11 cellular contexts compared by ENCODE assay signal in the genomic region with DNA sequence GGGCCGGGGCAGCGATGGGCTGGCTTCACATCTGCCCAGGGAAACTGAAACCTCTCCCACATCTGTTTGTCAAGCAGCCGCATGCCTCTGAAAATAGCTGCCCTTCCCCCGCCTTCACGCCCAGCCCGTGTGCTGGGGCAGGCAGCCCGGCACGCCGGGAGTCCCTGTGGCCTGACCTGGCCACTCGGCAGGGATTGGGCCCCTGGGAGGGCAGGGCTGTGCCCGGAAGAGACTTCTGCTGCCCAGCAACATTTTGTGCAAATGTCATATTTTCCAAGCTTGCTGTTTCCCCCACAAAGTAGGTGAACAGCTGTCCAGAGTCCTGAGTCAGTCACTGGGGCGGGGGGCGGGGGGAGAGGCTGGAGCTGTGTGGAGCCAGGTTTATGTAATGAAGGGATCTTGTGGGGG. TPM values are rescaled to one million over a fixed set of nuclear protein-coding genes. Genes with fewer than 3 reads are reported as not detected.
DNase-seq lines count a peak whose midpoint lies in the region; ATAC-seq, FAIRE-seq and TF ChIP-seq lines count a peak whose summit lies in the region.
"Had no signal": no experiment of that assay in that cellular context is flagged by ENCODE, and none has a peak within 500 bp of the region (broad histone marks: within the 10 kb centered on the region; RNA-seq: fewer than 3 reads in every experiment).

No MANE protein-coding gene starts in this region.

- peaks cover 15% of the 10 kb centered on the region for H3K4me1 ChIP-seq in fibroblast of lung (ENCODE audit: control insufficient read depth, extremely low read depth, insufficient read depth, low read length)

- no peak overlapping the region for H3K9ac ChIP-seq in fibroblast of lung (ENCODE audit: insufficient read depth, low read length)

- no peaks in the 10 kb centered on the region for H3K9me3 Mint-ChIP-seq in nephron progenitor cell
- H3K9me3 Mint-ChIP-seq in activated naive CD4-positive, alpha-beta T cell treated with anti-CD3 and anti-CD28 coated beads, Interleukin-2, amount 10 ng/mL, durations not matched to agents 7 days and 5 days = no peaks in the 10 kb centered on the region
- H3K9me3 Mint-ChIP-seq: naive B cell; T-helper 1 cell treated with Interleukin-12 subunit alpha and Interleukin-12 subunit beta and Interleukin-4 antibody, amounts not matched to agents 30 μg/mL and 1 μg/mL, for 36 hours had no signal

- no peaks in the 10 kb centered on the region for H3K79me2 ChIP-seq in fibroblast of lung (ENCODE audit: control insufficient read depth, insufficient read depth, low read length)

- H4K20me1 ChIP-seq in fibroblast of lung (ENCODE audit: control insufficient read depth, extremely low read depth, insufficient read depth, low read length) = no peaks in the 10 kb centered on the region

- H3K4me1 Mint-ChIP-seq in nephron progenitor cell = peaks cover 63% of the 10 kb centered on the region
- no peaks in the 10 kb centered on the region for H3K4me1 Mint-ChIP-seq in activated naive CD4-positive, alpha-beta T cell treated with anti-CD3 and anti-CD28 coated beads, Interleukin-2, amount 10 ng/mL, durations not matched to agents 7 days and 5 days
- H3K4me1 Mint-ChIP-seq: naive B cell had no signal

- H3K4me3 ChIP-seq in fibroblast of lung (replicated peaks in 1 of 4; ENCODE audit: control extremely low read depth in 1 of 4, insufficient read depth in 1 of 4, low read depth in 3 of 4, low read length in 4 of 4) = peak overlapping the region in 3 of 4 experiments; percentile 17 to 31 (median 30)

- peaks cover 6% of the 10 kb centered on the region for H3K27me3 Mint-ChIP-seq in nephron progenitor cell (ENCODE audit: low read depth, poor library complexity)
- peaks cover 6% of the 10 kb centered on the region for H3K27me3 Mint-ChIP-seq in activated naive CD4-positive, alpha-beta T cell treated with anti-CD3 and anti-CD28 coated beads, Interleukin-2, amount 10 ng/mL, durations not matched to agents 7 days and 5 days

- H3K9me3 ChIP-seq in fibroblast of lung (ENCODE audit: control insufficient read depth, insufficient read depth, low read depth, low read length) = no peaks in the 10 kb centered on the region

- H3K27me3 ChIP-seq in fibroblast of lung (ENCODE audit: control insufficient read depth, insufficient read depth, low read length) = no peaks in the 10 kb centered on the region

- peak overlapping the region; percentile 79 for H3K4me2 ChIP-seq in fibroblast of lung (ENCODE audit: extremely low read depth, insufficient read depth, low read length)

- TF ChIP-seq POLR2A in GM12891 (IDR thresholded peaks at IDR 0.05; ENCODE audit: low read depth, low read length) = no peak

- H3K27ac ChIP-seq in fibroblast of lung (ENCODE audit: insufficient read depth, low read length) = no peak overlapping the region

- no peak overlapping the region for H2AFZ ChIP-seq in fibroblast of lung (ENCODE audit: low read length)

- TF ChIP-seq CTCF in fibroblast of lung (conservative IDR thresholded peaks at IDR 0.05 in 1 of 2, IDR thresholded peaks at IDR 0.05 in 1 of 2; ENCODE audit: low read depth in 1 of 2, low read length in 2 of 2) (no peak), nephron progenitor cell (IDR thresholded peaks at IDR 0.05) (no peak)

- peaks cover 9% of the 10 kb centered on the region for H3K36me3 Mint-ChIP-seq in nephron progenitor cell (ENCODE audit: low read depth)
- no peaks in the 10 kb centered on the region for H3K36me3 Mint-ChIP-seq in activated naive CD4-positive, alpha-beta T cell treated with anti-CD3 and anti-CD28 coated beads, Interleukin-2, amount 10 ng/mL, durations not matched to agents 7 days and 5 days
- H3K36me3 Mint-ChIP-seq: naive B cell had no signal

- DNase-seq in AG20443 (ENCODE audit: low spot score) (peak; percentile 79), NCI-H69 (lab: John Stamatoyannopoulos, UW) (peak; percentile 14), fibroblast of lung (ENCODE audit: low read depth in 2 of 2) (peak; percentile 69 to 78), nephron progenitor cell (peak; percentile 62), NCI-H1930 (lab: John Stamatoyannopoulos, UW) (no peak), GM12891 (ENCODE audit: insufficient read length, low spot score) (no peak)
- DNase-seq in activated naive CD4-positive, alpha-beta T cell treated with anti-CD3 and anti-CD28 coated beads, Interleukin-2, amount 10 ng/mL, durations not matched to agents 7 days and 5 days = no peak
- DNase-seq: DND-41, naive B cell had no signal

- ATAC-seq in HG02571 (IDR thresholded peaks at IDR 0.05; ENCODE audit: unreplicated experiment) = no peak

- FAIRE-seq in GM12891 (lab: Jason Lieb, UNC) = no peak

- CTCF ChIA-PET in activated naive CD4-positive, alpha-beta T cell treated with anti-CD3 and anti-CD28 coated beads, Interleukin-2, amount 10 ng/mL, durations not matched to agents 7 days and 5 days (lab: Charles Lee) = interaction anchor here (0.8 to 0.9 kb wide), 2 partner anchors 127 to 129 kb away, joined by 3 read pairs; no protein-coding TSS in a partner anchor

- H3K27ac Mint-ChIP-seq in nephron progenitor cell = no peak overlapping the region
- H3K27ac Mint-ChIP-seq in activated naive CD4-positive, alpha-beta T cell treated with anti-CD3 and anti-CD28 coated beads, Interleukin-2, amount 10 ng/mL, durations not matched to agents 7 days and 5 days = no peak overlapping the region
- H3K27ac Mint-ChIP-seq: naive B cell; T-helper 1 cell treated with Interleukin-12 subunit alpha and Interleukin-12 subunit beta and Interleukin-4 antibody, amounts not matched to agents 30 μg/mL and 1 μg/mL, for 36 hours had no signal

- no peak overlapping the region for H3K4me3 Mint-ChIP-seq in nephron progenitor cell
- no peak overlapping the region for H3K4me3 Mint-ChIP-seq in activated naive CD4-positive, alpha-beta T cell treated with anti-CD3 and anti-CD28 coated beads, Interleukin-2, amount 10 ng/mL, durations not matched to agents 7 days and 5 days
- H3K4me3 Mint-ChIP-seq: naive B cell; T-helper 1 cell treated with Interleukin-12 subunit alpha and Interleukin-12 subunit beta and Interleukin-4 antibody, amounts not matched to agents 30 μg/mL and 1 μg/mL, for 36 hours had no signal

- no peaks in the 10 kb centered on the region for H3K36me3 ChIP-seq in fibroblast of lung (ENCODE audit: control insufficient read depth, insufficient read depth, low read length)

TF ChIP-seq in GM12891, 5 proteins besides CTCF, POLR2A, EP300 and RAD21:
- TF ChIP-seq TAF1 (IDR thresholded peaks at IDR 0.05; ENCODE audit: low read depth, low read length) = no peak
- no peak for TF ChIP-seq PAX5 (IDR thresholded peaks at IDR 0.05; ENCODE audit: insufficient read depth, low read length, severe bottlenecking)
- no peak for TF ChIP-seq POU2F2 (IDR thresholded peaks at IDR 0.05; ENCODE audit: low read depth, low read length)
- no peak for TF ChIP-seq POLR2AphosphoS5 (IDR thresholded peaks at IDR 0.05; ENCODE audit: low read depth, low read length)
- no peak for TF ChIP-seq SPI1 (IDR thresholded peaks at IDR 0.05; ENCODE audit: low read depth, low read length)

RNA-seq across cellular contexts. Expression of a gene that starts 8.2 kb away (rescaled TPM):
- total RNA-seq in fibroblast of lung = 3.6 and 5.4 TPM in 2 replicates
- 2.4 and 3.3 TPM in 2 replicates for polyA plus RNA-seq in fibroblast of lung
- 2.1 and 3.7 TPM in 2 replicates for polyA plus RNA-seq in fibroblast of lung (2012)
- 4.8 and 5.1 TPM in 2 replicates for polyA minus RNA-seq in fibroblast of lung (ENCODE audit: low replicate concordance)
- polyA plus RNA-seq in GM12891 (2012; ENCODE audit: low read depth, missing spikeins) = 0.09 TPM

Comparison
In these comparisons a context has a peak if more than half of its experiments do, and no peak if none do; other contexts are left out.
1. DNase-seq: peak in AG20443 (single experiment), NCI-H69 (single experiment), fibroblast of lung (2 of 2) and nephron progenitor cell (single experiment); none in NCI-H1930 (0 of 2), activated naive CD4-positive, alpha-beta T cell treated with anti-CD3 and anti-CD28 coated beads, Interleukin-2, amount 10 ng/mL, durations not matched to agents 7 days and 5 days (single experiment) and GM12891 (single experiment).